ENCODE assay signal across 20 cellular contexts in genomic region chr10:112442063-112442462, GRCh38. TPM values are rescaled to one million over a fixed set of nuclear protein-coding genes. Genes with fewer than 3 reads are reported as not detected.
DNase-seq lines count a peak whose midpoint lies in the region; ATAC-seq and TF ChIP-seq lines count a peak whose summit lies in the region.
"Had no signal": no experiment of that assay in that cellular context is flagged by ENCODE, and none has a peak within 500 bp of the region (broad histone marks: within the 10 kb centered on the region; RNA-seq: fewer than 3 reads in every experiment).

No MANE protein-coding gene starts in this region.

- DNase-seq in activated CD4-positive, alpha-beta T cell treated with anti-CD3 and anti-CD28 coated beads, Interleukin-2, amount 10 ng/mL, durations not matched to agents 7 days and 5 days: no peak
- no peak for DNase-seq in activated CD4-positive, alpha-beta T cell treated with anti-CD3 and anti-CD28 coated beads for 4 hours
- no peak for DNase-seq in activated CD8-positive, alpha-beta T cell treated with anti-CD3 and anti-CD28 coated beads for 36 hours
- DNase-seq in natural killer cell: no peak
- DNase-seq in occipital lobe (lab: John Stamatoyannopoulos, UW): no peak
- no peak for DNase-seq in D341Med (ENCODE audit: low spot score)
- DNase-seq: activated effector memory CD4-positive, alpha-beta T cell treated with anti-CD3 and anti-CD28 coated beads, Interleukin-2, amount 50 U/mL, for 16 hours; DMS153; H7; hippocampal formation; immature natural killer cell; mesenchymal stem cell; NCI-H1417; NCI-H2081; NCI-H226; NCI-H69; sigmoid colon; stimulated activated naive CD4-positive, alpha-beta T cell treated with Interleukin-2 at 50 U/mL for 16 hours had no signal

- H3K4me1 Mint-ChIP-seq in activated CD4-positive, alpha-beta T cell treated with anti-CD3 and anti-CD28 coated beads, Interleukin-2, amount 10 ng/mL, durations not matched to agents 7 days and 5 days: peaks cover 40% of the 10 kb centered on the region
- H3K4me1 Mint-ChIP-seq in activated CD8-positive, alpha-beta T cell treated with anti-CD3 and anti-CD28 coated beads for 36 hours (ENCODE audit: low read depth): peaks cover 34% of the 10 kb centered on the region
- peaks cover 17 to 24% of the 10 kb centered on the region in 2 donors for H3K4me1 Mint-ChIP-seq in natural killer cell

- intact Hi-C loops in activated CD8-positive, alpha-beta T cell treated with anti-CD3 and anti-CD28 coated beads for 36 hours (cut with micrococcal nuclease): no loop called here
- intact Hi-C loops in natural killer cell (cut with micrococcal nuclease): no loop called here

- no peaks in the 10 kb centered on the region for H3K9me3 Mint-ChIP-seq in activated CD4-positive, alpha-beta T cell treated with anti-CD3 and anti-CD28 coated beads, Interleukin-2, amount 10 ng/mL, durations not matched to agents 7 days and 5 days
- no peaks in the 10 kb centered on the region for H3K9me3 Mint-ChIP-seq in activated CD8-positive, alpha-beta T cell treated with anti-CD3 and anti-CD28 coated beads for 36 hours
- no peaks in the 10 kb centered on the region for H3K9me3 Mint-ChIP-seq in natural killer cell
- H3K9me3 Mint-ChIP-seq: immature natural killer cell had no signal

- CTCF ChIA-PET in activated CD4-positive, alpha-beta T cell treated with anti-CD3 and anti-CD28 coated beads, Interleukin-2, amount 10 ng/mL, durations not matched to agents 7 days and 5 days (lab: Charles Lee): interaction anchor here (1.5 kb wide), 1 partner anchor 22 kb away, joined by 4 read pairs; no protein-coding TSS in a partner anchor
- CTCF ChIA-PET in activated CD8-positive, alpha-beta T cell treated with anti-CD3 and anti-CD28 coated beads for 36 hours (lab: Charles Lee): interaction anchor here (0.5 to 1.7 kb wide), 7 partner anchors 10 to 77 kb away, joined by 3 to 16 read pairs (median 4); no protein-coding TSS in a partner anchor

- no peak for TF ChIP-seq CTCF in activated CD8-positive, alpha-beta T cell treated with anti-CD3 and anti-CD28 coated beads for 36 hours (IDR thresholded peaks at IDR 0.05)
- no peak for TF ChIP-seq CTCF in natural killer cell (IDR thresholded peaks at IDR 0.05)

- peaks cover 45% of the 10 kb centered on the region for H3K36me3 Mint-ChIP-seq in activated CD4-positive, alpha-beta T cell treated with anti-CD3 and anti-CD28 coated beads, Interleukin-2, amount 10 ng/mL, durations not matched to agents 7 days and 5 days (ENCODE audit: low read depth)
- H3K36me3 Mint-ChIP-seq in activated CD8-positive, alpha-beta T cell treated with anti-CD3 and anti-CD28 coated beads for 36 hours (ENCODE audit: low read depth): peaks cover 49% of the 10 kb centered on the region
- peaks cover 13% of the 10 kb centered on the region for H3K36me3 Mint-ChIP-seq in natural killer cell

- no peak overlapping the region for H3K4me3 Mint-ChIP-seq in activated CD4-positive, alpha-beta T cell treated with anti-CD3 and anti-CD28 coated beads, Interleukin-2, amount 10 ng/mL, durations not matched to agents 7 days and 5 days
- no peak overlapping the region for H3K4me3 Mint-ChIP-seq in activated CD8-positive, alpha-beta T cell treated with anti-CD3 and anti-CD28 coated beads for 36 hours
- no peak overlapping the region for H3K4me3 Mint-ChIP-seq in natural killer cell
- H3K4me3 Mint-ChIP-seq: immature natural killer cell had no signal

- ATAC-seq in HG02610 (IDR thresholded peaks at IDR 0.05; ENCODE audit: unreplicated experiment) (peak; percentile 58), natural killer cell (no peak), GM19467 (IDR thresholded peaks at IDR 0.05; ENCODE audit: unreplicated experiment) (no peak)
- ATAC-seq in activated CD8-positive, alpha-beta T cell treated with anti-CD3 and anti-CD28 coated beads for 36 hours: no peak

- H3K27ac Mint-ChIP-seq in activated CD4-positive, alpha-beta T cell treated with anti-CD3 and anti-CD28 coated beads, Interleukin-2, amount 10 ng/mL, durations not matched to agents 7 days and 5 days: peak overlapping the region; percentile 62
- H3K27ac Mint-ChIP-seq in activated CD8-positive, alpha-beta T cell treated with anti-CD3 and anti-CD28 coated beads for 36 hours: peak overlapping the region; percentile 70
- peak overlapping the region; percentile 29 to 52 for H3K27ac Mint-ChIP-seq in natural killer cell

- no peaks in the 10 kb centered on the region for H3K27me3 Mint-ChIP-seq in activated CD4-positive, alpha-beta T cell treated with anti-CD3 and anti-CD28 coated beads, Interleukin-2, amount 10 ng/mL, durations not matched to agents 7 days and 5 days
- H3K27me3 Mint-ChIP-seq in activated CD8-positive, alpha-beta T cell treated with anti-CD3 and anti-CD28 coated beads for 36 hours: no peaks in the 10 kb centered on the region
- H3K27me3 Mint-ChIP-seq in natural killer cell (ENCODE audit: low read depth in 2 of 2): no peaks in the 10 kb centered on the region

- POLR2A ChIA-PET in activated CD4-positive, alpha-beta T cell treated with anti-CD3 and anti-CD28 coated beads, Interleukin-2, amount 10 ng/mL, durations not matched to agents 7 days and 5 days (lab: Charles Lee): no interaction called here
- POLR2A ChIA-PET in activated CD8-positive, alpha-beta T cell treated with anti-CD3 and anti-CD28 coated beads for 36 hours (lab: Charles Lee): interaction anchor here (0.6 to 1.3 kb wide), 4 partner anchors 13 to 59 kb away, joined by 3 to 5 read pairs (median 4); no protein-coding TSS in a partner anchor

RNA-seq across cellular contexts. Expression of gene ZDHHC6, which starts 4.7 kb away (rescaled TPM):
- 10 to 100 TPM; 47.8 to 64.3 TPM for total RNA-seq in activated CD4-positive, alpha-beta T cell treated with anti-CD3 and anti-CD28 coated beads, Interleukin-2, amount 10 ng/mL, durations not matched to agents 7 days and 5 days
- total RNA-seq in activated CD8-positive, alpha-beta T cell treated with anti-CD3 and anti-CD28 coated beads for 36 hours: 10 to 100 TPM; 36.6 to 37.6 TPM
- 10 to 100 TPM; 29.1 to 36.1 (median 30.2) TPM for total RNA-seq in natural killer cell
- total RNA-seq in occipital lobe: 28.4 TPM

RNA-seq across cellular contexts. Expression of gene VTI1A, which starts 5.0 kb away (rescaled TPM):
- total RNA-seq in activated CD4-positive, alpha-beta T cell treated with anti-CD3 and anti-CD28 coated beads, Interleukin-2, amount 10 ng/mL, durations not matched to agents 7 days and 5 days: 10 to 100 TPM; 39.6 to 41.5 TPM
- 10 to 100 TPM; 29.4 to 30.0 TPM for total RNA-seq in activated CD8-positive, alpha-beta T cell treated with anti-CD3 and anti-CD28 coated beads for 36 hours
- total RNA-seq in natural killer cell (10 to 100 TPM; 62.6 to 77.6 (median 68.2) TPM), occipital lobe (70.0 TPM)
